ENCODE assay signal across 1 cellular context in the genomic region with DNA sequence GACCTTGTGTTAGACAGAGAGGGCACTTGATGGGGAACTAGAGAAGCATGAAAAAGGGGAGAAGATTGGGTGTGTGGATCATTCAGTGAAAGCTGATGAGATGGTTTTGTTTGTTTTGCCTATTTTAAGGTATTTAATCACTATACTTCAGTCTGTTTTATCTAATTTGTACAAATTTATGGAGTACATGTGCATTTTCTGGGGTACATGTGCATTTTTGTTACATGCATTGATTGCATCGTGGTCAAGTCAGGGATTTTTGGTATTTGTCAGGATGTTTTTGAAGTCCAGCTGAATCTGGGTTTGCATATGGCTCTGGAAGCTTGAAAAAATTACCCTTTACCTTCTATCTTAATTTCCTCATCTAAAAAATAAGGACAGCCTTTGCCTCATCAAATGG.
TF ChIP-seq lines count a peak whose summit lies in the region.

No MANE protein-coding gene starts in this region.

TF ChIP-seq in IMR-90, 13 proteins besides CTCF, POLR2A, EP300 and RAD21 (continued from another document):
- no peak for TF ChIP-seq FOS (IDR thresholded peaks at IDR 0.05; ENCODE audit: low read depth, low read length)
- no peak for TF ChIP-seq SMC3 (IDR thresholded peaks at IDR 0.05; ENCODE audit: low read depth, low read length)
